ENCODE assay signal across 8 cellular contexts in the genomic region with DNA sequence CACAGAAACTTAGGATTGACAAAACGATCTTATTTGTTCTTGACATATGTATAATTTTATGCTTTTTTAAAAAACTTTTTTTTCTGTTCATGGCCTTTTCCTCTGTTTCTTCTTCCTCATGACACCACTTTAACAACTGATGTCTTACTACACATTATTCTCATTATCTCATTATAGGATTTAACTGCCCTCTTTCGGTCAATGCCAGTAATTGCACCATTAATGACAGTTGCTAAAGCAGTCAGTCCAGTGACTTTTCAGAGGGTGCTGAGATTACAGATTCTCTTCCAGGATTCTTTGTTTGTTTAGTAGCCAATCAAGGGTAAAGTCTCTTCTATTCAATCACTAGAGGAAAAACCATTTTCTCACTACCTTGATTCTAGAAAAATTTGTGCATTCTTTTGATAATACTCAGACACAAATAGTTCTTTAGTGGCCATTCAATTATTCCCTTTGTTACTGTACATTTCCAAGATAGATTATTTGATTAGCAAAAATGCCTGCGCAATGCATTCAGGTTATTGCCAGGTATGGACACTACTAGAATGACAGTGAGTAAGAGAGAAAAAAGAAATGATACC. TPM values are rescaled to one million over a fixed set of nuclear protein-coding genes. Genes with fewer than 3 reads are reported as not detected.
A peak's percentile ranks its signal among the peaks of the same experiment; 100 is the strongest.
DNase-seq lines count a peak whose midpoint lies in the region; ATAC-seq and TF ChIP-seq lines count a peak whose summit lies in the region.

No MANE protein-coding gene starts in this region.

- H3K27ac ChIP-seq in PC-3 (ENCODE audit: low read length) (no peak overlapping the region), mesendoderm (ENCODE audit: low read depth, low read length) (no peak overlapping the region)
- H3K27ac ChIP-seq in effector memory CD4-positive, alpha-beta T cell (ENCODE audit: insufficient read depth, low read length, poor library complexity, severe bottlenecking) = peak overlapping the region; percentile 44

- no peak overlapping the region for H3K18ac ChIP-seq in mesendoderm (ENCODE audit: low read length)

- H3K27me3 ChIP-seq in PC-3 (ENCODE audit: low read length) (no peaks in the 10 kb centered on the region; the same call in 1 of the 2 replicates), mesendoderm (ENCODE audit: insufficient read depth, low read length, poor library complexity) (no peaks in the 10 kb centered on the region)
- no peaks in the 10 kb centered on the region for H3K27me3 ChIP-seq in effector memory CD4-positive, alpha-beta T cell (replicated peaks; ENCODE audit: control insufficient read depth, insufficient read depth, low read length, poor library complexity, severe bottlenecking)

- CTCF ChIA-PET in activated CD4-positive, alpha-beta T cell treated with anti-CD3 and anti-CD28 coated beads for 36 hours (lab: Charles Lee) = interaction anchor here (0.8 to 5.4 kb wide), 25 partner anchors 10 to 390 kb away, joined by 3 to 114 read pairs (median 5); a partner anchor contains a TSS
- CTCF ChIA-PET in PC-3 (lab: Charles Lee) = interaction anchor here (0.7 kb wide), 1 partner anchor 10 kb away, joined by 6 read pairs; no protein-coding TSS in a partner anchor

- no peaks in the 10 kb centered on the region for H3K79me2 ChIP-seq in PC-3 (ENCODE audit: low read length)
- H3K79me2 ChIP-seq in mesendoderm (ENCODE audit: control insufficient read depth, insufficient read depth, low read length) = no peaks in the 10 kb centered on the region

- H3K79me1 ChIP-seq in mesendoderm (ENCODE audit: low read length) = no peaks in the 10 kb centered on the region

- no peak overlapping the region for H4K5ac ChIP-seq in mesendoderm (ENCODE audit: low read length)

- WGBS in mesendoderm (ENCODE audit: extremely low coverage, insufficient coverage, low lambda C conversion rate) = no CpG with 5 or more reads among the region's 3 CpGs

- TF ChIP-seq CTCF in PC-3 (conservative IDR thresholded peaks at IDR 0.05; ENCODE audit: low read depth, low read length) = peak; percentile 73

- H3K4me2 ChIP-seq in PC-3 (ENCODE audit: low read length) (no peak overlapping the region), mesendoderm (ENCODE audit: low read length) (no peak overlapping the region)

- H2BK15ac ChIP-seq in mesendoderm (replicated peaks; ENCODE audit: low read depth) = no peak overlapping the region

- H3K4me3 ChIP-seq in PC-3 (ENCODE audit: low read length) = no peak overlapping the region
- H3K4me3 ChIP-seq in effector memory CD4-positive, alpha-beta T cell (ENCODE audit: insufficient read depth, low read depth, low read length, poor library complexity, severe bottlenecking) = no peak overlapping the region
- H3K4me3 ChIP-seq in mesendoderm (ENCODE audit: low read length) = no peak overlapping the region

- no peaks in the 10 kb centered on the region for H4K20me1 ChIP-seq in PC-3 (ENCODE audit: low read length)

- H3K23ac ChIP-seq in mesendoderm (ENCODE audit: low read length) = no peak overlapping the region

- peak; percentile 78 for ATAC-seq in activated CD4-positive, alpha-beta T cell treated with anti-CD3 and anti-CD28 coated beads for 36 hours
- ATAC-seq in PC-3 (peak; percentile 51; the same call in 1 of the 2 replicates), HG02840 (IDR thresholded peaks at IDR 0.05; ENCODE audit: low FRiP score, unreplicated experiment) (no peak)

- H3K4ac ChIP-seq in mesendoderm (ENCODE audit: low read depth, low read length) = no peak overlapping the region

- no peak overlapping the region for H2BK5ac ChIP-seq in mesendoderm (ENCODE audit: low read length)

- peaks cover 48% of the 10 kb centered on the region for H3K4me1 Mint-ChIP-seq in activated CD4-positive, alpha-beta T cell treated with anti-CD3 and anti-CD28 coated beads for 36 hours

- no peaks in the 10 kb centered on the region for H3K27me3 Mint-ChIP-seq in activated CD4-positive, alpha-beta T cell treated with anti-CD3 and anti-CD28 coated beads for 36 hours

- DNase-seq in activated CD4-positive, alpha-beta T cell treated with anti-CD3 and anti-CD28 coated beads for 36 hours = no peak
- no peak for DNase-seq in activated CD4-positive, alpha-beta T cell treated with anti-CD3 and anti-CD28 coated beads for 1 hour
- DNase-seq in HuH-7.5 (ENCODE audit: low spot score) (peak; percentile 48), PC-3 (peak; percentile 64), mesendoderm (peak; percentile 58), OCI-M2 (lab: John Stamatoyannopoulos, UW; ENCODE audit: unreplicated experiment) (no peak)
- no peak for DNase-seq in effector memory CD4-positive, alpha-beta T cell

- H3K4me1 ChIP-seq in PC-3 (ENCODE audit: insufficient read depth, low read length) = no peaks in the 10 kb centered on the region
- peaks cover 21% of the 10 kb centered on the region for H3K4me1 ChIP-seq in effector memory CD4-positive, alpha-beta T cell (ENCODE audit: control insufficient read depth, insufficient read depth, low read length, poor library complexity, severe bottlenecking)
- H3K4me1 ChIP-seq in mesendoderm (ENCODE audit: control insufficient read depth, low read depth, low read length) = no peaks in the 10 kb centered on the region

- H3K9ac ChIP-seq in PC-3 (ENCODE audit: low read length) (no peak overlapping the region), mesendoderm (ENCODE audit: low read length) (no peak overlapping the region)

- H3K36me3 ChIP-seq in PC-3 (ENCODE audit: low read depth, low read length) (no peaks in the 10 kb centered on the region), mesendoderm (ENCODE audit: control insufficient read depth, insufficient read depth, low read length) (no peaks in the 10 kb centered on the region)
- H3K36me3 ChIP-seq in effector memory CD4-positive, alpha-beta T cell (ENCODE audit: control insufficient read depth, insufficient read depth, low read length) = no peaks in the 10 kb centered on the region

- POLR2A ChIA-PET in activated CD4-positive, alpha-beta T cell treated with anti-CD3 and anti-CD28 coated beads for 36 hours (lab: Charles Lee) = interaction anchor here (0.7 to 1.0 kb wide), 2 partner anchors 85 to 90 kb away, joined by 7 to 9 read pairs; a partner anchor contains a TSS
- POLR2A ChIA-PET in PC-3 (lab: Charles Lee; ENCODE audit: unreplicated experiment) = no interaction called here

- no peak overlapping the region for H2AFZ ChIP-seq in PC-3 (ENCODE audit: low read length)

- no peaks in the 10 kb centered on the region for H3K9me3 ChIP-seq in PC-3 (ENCODE audit: low read length)
- no peaks in the 10 kb centered on the region for H3K9me3 ChIP-seq in effector memory CD4-positive, alpha-beta T cell (ENCODE audit: control insufficient read depth, low read length)

- no peaks in the 10 kb centered on the region for H3K9me2 ChIP-seq in PC-3 (replicated peaks; ENCODE audit: low read length)

- H2AK5ac ChIP-seq in mesendoderm (ENCODE audit: low read length) = no peak overlapping the region

- H3K4me3 Mint-ChIP-seq in activated CD4-positive, alpha-beta T cell treated with anti-CD3 and anti-CD28 coated beads for 36 hours = no peak overlapping the region

- intact Hi-C loops in activated CD4-positive, alpha-beta T cell treated with anti-CD3 and anti-CD28 coated beads for 36 hours (cut with DNase I, micrococcal nuclease) = loop anchor here (1.0 to 5.0 kb wide), 5 partner anchors 42 to 547 kb away; a partner anchor contains a TSS
- intact Hi-C loops in PC-3 (cut with micrococcal nuclease) = loop anchor here (1.0 to 5.0 kb wide), 2 partner anchors 89 to 257 kb away; no protein-coding TSS in a partner anchor

- no peak overlapping the region for H4K8ac ChIP-seq in mesendoderm (ENCODE audit: low read depth, low read length)

- H3K9me3 Mint-ChIP-seq in activated CD4-positive, alpha-beta T cell treated with anti-CD3 and anti-CD28 coated beads for 36 hours (ENCODE audit: low read depth) = peaks cover 3% of the 10 kb centered on the region

- H3K56ac ChIP-seq in mesendoderm (ENCODE audit: low read length) = no peak overlapping the region

- H3K36me3 Mint-ChIP-seq in activated CD4-positive, alpha-beta T cell treated with anti-CD3 and anti-CD28 coated beads for 36 hours (ENCODE audit: low read depth) = peaks cover 7% of the 10 kb centered on the region

- no peaks in the 10 kb centered on the region for H3F3A ChIP-seq in PC-3 (ENCODE audit: low read length, unreplicated experiment)

- no TSS peak for BruUV-seq in PC-3 (replicated peaks; lab: Mats Ljungman, UMichigan)

- no peak overlapping the region for H3K27ac Mint-ChIP-seq in activated CD4-positive, alpha-beta T cell treated with anti-CD3 and anti-CD28 coated beads for 36 hours

- H2BK120ac ChIP-seq in mesendoderm (ENCODE audit: low read depth, low read length) = no peak overlapping the region

RNA-seq across cellular contexts. Expression of a gene that starts 50.1 kb away (rescaled TPM):
- 1 to 10 TPM; 2.3 to 2.7 TPM for total RNA-seq in activated CD4-positive, alpha-beta T cell treated with anti-CD3 and anti-CD28 coated beads for 36 hours
- 0.15 TPM in 1 of 2 replicates, not detected in the other for total RNA-seq in PC-3 (2014; rRNA removed)
- polyA plus RNA-seq in mesendoderm (2013, experiment 1 of 2) = 4.5 TPM
- polyA plus RNA-seq in mesendoderm (2013, experiment 2 of 2) = 4.6 TPM

Comparison
In these comparisons a context has a peak if more than half of its experiments do, and no peak if none do; other contexts are left out.
1. DNase-seq: peak in HuH-7.5 (single experiment), PC-3 (single experiment) and mesendoderm (single experiment); none in activated CD4-positive, alpha-beta T cell treated with anti-CD3 and anti-CD28 coated beads for 36 hours (single experiment), activated CD4-positive, alpha-beta T cell treated with anti-CD3 and anti-CD28 coated beads for 1 hour (single experiment), effector memory CD4-positive, alpha-beta T cell (0 of 3) and OCI-M2 (single experiment).